Comparison of ENCODE assay signal across 1 cellular context in the genomic region with DNA sequence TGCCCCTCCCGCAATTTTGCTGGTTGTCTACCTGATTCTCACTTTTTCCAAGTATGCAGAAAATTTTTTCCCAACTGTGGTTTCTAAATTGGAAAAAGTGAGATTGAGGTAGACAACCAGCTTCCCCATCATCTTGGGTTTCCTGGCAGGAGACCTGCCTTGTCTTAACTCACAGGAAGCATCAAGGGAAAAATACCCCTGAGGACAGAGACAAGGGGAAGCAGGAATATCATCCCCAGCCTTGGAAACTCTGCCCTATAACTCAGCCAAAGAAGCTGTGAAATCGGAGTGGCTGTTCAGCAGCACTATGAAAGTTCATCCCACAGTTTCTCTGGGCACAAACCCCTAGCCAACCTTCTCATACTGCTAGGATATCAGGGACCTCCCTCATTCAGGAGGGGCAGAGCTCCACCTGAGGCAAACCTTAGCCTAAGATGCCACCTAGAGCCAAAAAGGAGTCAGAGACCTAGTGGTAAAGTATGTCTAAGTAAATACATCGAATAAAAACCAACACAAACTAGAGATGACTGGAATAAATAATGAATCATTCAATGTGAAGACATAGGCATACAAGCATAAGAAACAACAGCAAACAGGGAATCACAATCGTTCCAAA.
TF ChIP-seq lines count a peak whose summit lies in the region.

No MANE protein-coding gene starts in this region.

TF ChIP-seq in GM23338, 12 proteins besides CTCF, POLR2A, EP300 and RAD21 (continued from another document):
- TF ChIP-seq, protein P1, sequence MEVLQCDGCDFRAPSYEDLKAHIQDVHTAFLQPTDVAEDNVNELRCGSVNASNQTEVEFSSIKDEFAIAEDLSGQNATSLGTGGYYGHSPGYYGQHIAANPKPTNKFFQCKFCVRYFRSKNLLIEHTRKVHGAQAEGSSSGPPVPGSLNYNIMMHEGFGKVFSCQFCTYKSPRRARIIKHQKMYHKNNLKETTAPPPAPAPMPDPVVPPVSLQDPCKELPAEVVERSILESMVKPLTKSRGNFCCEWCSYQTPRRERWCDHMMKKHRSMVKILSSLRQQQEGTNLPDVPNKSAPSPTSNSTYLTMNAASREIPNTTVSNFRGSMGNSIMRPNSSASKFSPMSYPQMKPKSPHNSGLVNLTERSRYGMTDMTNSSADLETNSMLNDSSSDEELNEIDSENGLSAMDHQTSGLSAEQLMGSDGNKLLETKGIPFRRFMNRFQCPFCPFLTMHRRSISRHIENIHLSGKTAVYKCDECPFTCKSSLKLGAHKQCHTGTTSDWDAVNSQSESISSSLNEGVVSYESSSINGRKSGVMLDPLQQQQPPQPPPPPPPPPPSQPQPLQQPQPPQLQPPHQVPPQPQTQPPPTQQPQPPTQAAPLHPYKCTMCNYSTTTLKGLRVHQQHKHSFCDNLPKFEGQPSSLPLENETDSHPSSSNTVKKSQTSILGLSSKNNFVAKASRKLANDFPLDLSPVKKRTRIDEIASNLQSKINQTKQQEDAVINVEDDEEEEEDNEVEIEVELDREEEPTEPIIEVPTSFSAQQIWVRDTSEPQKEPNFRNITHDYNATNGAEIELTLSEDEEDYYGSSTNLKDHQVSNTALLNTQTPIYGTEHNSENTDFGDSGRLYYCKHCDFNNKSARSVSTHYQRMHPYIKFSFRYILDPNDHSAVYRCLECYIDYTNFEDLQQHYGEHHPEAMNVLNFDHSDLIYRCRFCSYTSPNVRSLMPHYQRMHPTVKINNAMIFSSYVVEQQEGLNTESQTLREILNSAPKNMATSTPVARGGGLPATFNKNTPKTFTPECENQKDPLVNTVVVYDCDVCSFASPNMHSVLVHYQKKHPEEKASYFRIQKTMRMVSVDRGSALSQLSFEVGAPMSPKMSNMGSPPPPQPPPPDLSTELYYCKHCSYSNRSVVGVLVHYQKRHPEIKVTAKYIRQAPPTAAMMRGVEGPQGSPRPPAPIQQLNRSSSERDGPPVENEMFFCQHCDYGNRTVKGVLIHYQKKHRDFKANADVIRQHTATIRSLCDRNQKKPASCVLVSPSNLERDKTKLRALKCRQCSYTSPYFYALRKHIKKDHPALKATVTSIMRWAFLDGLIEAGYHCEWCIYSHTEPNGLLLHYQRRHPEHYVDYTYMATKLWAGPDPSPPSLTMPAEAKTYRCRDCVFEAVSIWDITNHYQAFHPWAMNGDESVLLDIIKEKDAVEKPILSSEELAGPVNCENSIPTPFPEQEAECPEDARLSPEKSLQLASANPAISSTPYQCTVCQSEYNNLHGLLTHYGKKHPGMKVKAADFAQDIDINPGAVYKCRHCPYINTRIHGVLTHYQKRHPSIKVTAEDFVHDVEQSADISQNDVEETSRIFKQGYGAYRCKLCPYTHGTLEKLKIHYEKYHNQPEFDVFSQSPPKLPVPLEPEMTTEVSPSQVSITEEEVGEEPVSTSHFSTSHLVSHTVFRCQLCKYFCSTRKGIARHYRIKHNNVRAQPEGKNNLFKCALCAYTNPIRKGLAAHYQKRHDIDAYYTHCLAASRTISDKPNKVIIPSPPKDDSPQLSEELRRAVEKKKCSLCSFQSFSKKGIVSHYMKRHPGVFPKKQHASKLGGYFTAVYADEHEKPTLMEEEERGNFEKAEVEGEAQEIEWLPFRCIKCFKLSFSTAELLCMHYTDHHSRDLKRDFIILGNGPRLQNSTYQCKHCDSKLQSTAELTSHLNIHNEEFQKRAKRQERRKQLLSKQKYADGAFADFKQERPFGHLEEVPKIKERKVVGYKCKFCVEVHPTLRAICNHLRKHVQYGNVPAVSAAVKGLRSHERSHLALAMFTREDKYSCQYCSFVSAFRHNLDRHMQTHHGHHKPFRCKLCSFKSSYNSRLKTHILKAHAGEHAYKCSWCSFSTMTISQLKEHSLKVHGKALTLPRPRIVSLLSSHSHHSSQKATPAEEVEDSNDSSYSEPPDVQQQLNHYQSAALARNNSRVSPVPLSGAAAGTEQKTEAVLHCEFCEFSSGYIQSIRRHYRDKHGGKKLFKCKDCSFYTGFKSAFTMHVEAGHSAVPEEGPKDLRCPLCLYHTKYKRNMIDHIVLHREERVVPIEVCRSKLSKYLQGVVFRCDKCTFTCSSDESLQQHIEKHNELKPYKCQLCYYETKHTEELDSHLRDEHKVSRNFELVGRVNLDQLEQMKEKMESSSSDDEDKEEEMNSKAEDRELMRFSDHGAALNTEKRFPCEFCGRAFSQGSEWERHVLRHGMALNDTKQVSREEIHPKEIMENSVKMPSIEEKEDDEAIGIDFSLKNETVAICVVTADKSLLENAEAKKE (CRISPR knock-in tag; IDR thresholded peaks at IDR 0.05), result no peak
- TF ChIP-seq, protein P2, sequence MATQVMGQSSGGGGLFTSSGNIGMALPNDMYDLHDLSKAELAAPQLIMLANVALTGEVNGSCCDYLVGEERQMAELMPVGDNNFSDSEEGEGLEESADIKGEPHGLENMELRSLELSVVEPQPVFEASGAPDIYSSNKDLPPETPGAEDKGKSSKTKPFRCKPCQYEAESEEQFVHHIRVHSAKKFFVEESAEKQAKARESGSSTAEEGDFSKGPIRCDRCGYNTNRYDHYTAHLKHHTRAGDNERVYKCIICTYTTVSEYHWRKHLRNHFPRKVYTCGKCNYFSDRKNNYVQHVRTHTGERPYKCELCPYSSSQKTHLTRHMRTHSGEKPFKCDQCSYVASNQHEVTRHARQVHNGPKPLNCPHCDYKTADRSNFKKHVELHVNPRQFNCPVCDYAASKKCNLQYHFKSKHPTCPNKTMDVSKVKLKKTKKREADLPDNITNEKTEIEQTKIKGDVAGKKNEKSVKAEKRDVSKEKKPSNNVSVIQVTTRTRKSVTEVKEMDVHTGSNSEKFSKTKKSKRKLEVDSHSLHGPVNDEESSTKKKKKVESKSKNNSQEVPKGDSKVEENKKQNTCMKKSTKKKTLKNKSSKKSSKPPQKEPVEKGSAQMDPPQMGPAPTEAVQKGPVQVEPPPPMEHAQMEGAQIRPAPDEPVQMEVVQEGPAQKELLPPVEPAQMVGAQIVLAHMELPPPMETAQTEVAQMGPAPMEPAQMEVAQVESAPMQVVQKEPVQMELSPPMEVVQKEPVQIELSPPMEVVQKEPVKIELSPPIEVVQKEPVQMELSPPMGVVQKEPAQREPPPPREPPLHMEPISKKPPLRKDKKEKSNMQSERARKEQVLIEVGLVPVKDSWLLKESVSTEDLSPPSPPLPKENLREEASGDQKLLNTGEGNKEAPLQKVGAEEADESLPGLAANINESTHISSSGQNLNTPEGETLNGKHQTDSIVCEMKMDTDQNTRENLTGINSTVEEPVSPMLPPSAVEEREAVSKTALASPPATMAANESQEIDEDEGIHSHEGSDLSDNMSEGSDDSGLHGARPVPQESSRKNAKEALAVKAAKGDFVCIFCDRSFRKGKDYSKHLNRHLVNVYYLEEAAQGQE (IDR thresholded peaks at IDR 0.05; ENCODE audit: unreplicated experiment), result no peak
